ENCODE assay signal across 8 cellular contexts in genomic region chr3:57060089-57060829, GRCh38. TPM values are rescaled to one million over a fixed set of nuclear protein-coding genes. Genes with fewer than 3 reads are reported as not detected.
DNase-seq lines count a peak whose midpoint lies in the region; ATAC-seq and TF ChIP-seq lines count a peak whose summit lies in the region.

SPATA12 (plus strand) TSS chr3:57060664; CDS start chr3:57073695, 13,031 bp downstream.

- H3K9me2 ChIP-seq in MM.1S (replicated peaks; ENCODE audit: insufficient read depth, low read length), result no peaks in the 10 kb centered on the region

- H3K27me3 ChIP-seq in HAP-1 (ENCODE audit: low read depth) (no peaks in the 10 kb centered on the region), gastroesophageal sphincter (no peaks in the 10 kb centered on the region), MM.1S (replicated peaks; ENCODE audit: insufficient read depth, low read length) (no peaks in the 10 kb centered on the region)

- no peak within 1 kb of the TSS for H3K4me2 ChIP-seq in MM.1S (ENCODE audit: low read depth, low read length)

- H3K9ac ChIP-seq in MM.1S (ENCODE audit: low read length), result no peak within 1 kb of the TSS

- H3K27ac ChIP-seq in gastroesophageal sphincter (peak within 1 kb of the TSS in 3 of 4 donors; percentile 54 to 74 (median 71)), MM.1S (ENCODE audit: low read length) (no peak within 1 kb of the TSS)

- DNase-seq in 8988T, result peak; percentile 91
- DNase-seq in HAP-1 (ENCODE audit: low spot score in 2 of 2), result peak; percentile 44 to 76
- DNase-seq in SW 1271 (lab: John Stamatoyannopoulos, UW), result peak; percentile 53 to 86
- peak; percentile 67 for DNase-seq in occipital lobe (lab: John Stamatoyannopoulos, UW)
- DNase-seq in GM20000 (ENCODE audit: low spot score), result no peak
- no peak for DNase-seq in MM.1S

- TF ChIP-seq EP300 in gastroesophageal sphincter (IDR thresholded peaks at IDR 0.05), result no peak

- H3K4me3 ChIP-seq in HAP-1, result no peak within 1 kb of the TSS
- H3K4me3 ChIP-seq in gastroesophageal sphincter, result no peak within 1 kb of the TSS
- H3K4me3 ChIP-seq in MM.1S (ENCODE audit: low read length), result no peak within 1 kb of the TSS

- no peaks in the 10 kb centered on the region for H3K79me2 ChIP-seq in MM.1S (ENCODE audit: low read length)

- no peaks in the 10 kb centered on the region for H3F3A ChIP-seq in MM.1S (ENCODE audit: insufficient read depth, low read length)

- peak; percentile 93 for ATAC-seq in gastroesophageal sphincter
- no peak for ATAC-seq in GM21526 (IDR thresholded peaks at IDR 0.05; ENCODE audit: low FRiP score, unreplicated experiment)

- no peak within 1 kb of the TSS for H2AFZ ChIP-seq in MM.1S (ENCODE audit: low read length)

- in situ Hi-C loops in HAP-1 (cut with MboI; ENCODE audit: low sequenced_read_pairs), result no loop called here

- 49 to 56% methylated on average over 5 to 8 of the region's 11 CpGs for WGBS in gastroesophageal sphincter (ENCODE audit: low coverage in 1 of 2), 2 donors

- peaks cover 11% of the 10 kb centered on the region for H3K4me1 ChIP-seq in HAP-1
- peaks cover 0 to 53% (median 19%) of the 10 kb centered on the region in 3 donors for H3K4me1 ChIP-seq in gastroesophageal sphincter
- no peaks in the 10 kb centered on the region for H3K4me1 ChIP-seq in MM.1S (ENCODE audit: low read length)

- H3K9me3 ChIP-seq in HAP-1, result no peaks in the 10 kb centered on the region
- H3K9me3 ChIP-seq in gastroesophageal sphincter, result no peaks in the 10 kb centered on the region
- H3K9me3 ChIP-seq in MM.1S (replicated peaks; ENCODE audit: insufficient read depth, low read length), result no peaks in the 10 kb centered on the region

- TF ChIP-seq CTCF in gastroesophageal sphincter (IDR thresholded peaks at IDR 0.05) (no peak), GM20000 (IDR thresholded peaks at IDR 0.05; ENCODE audit: extremely low read depth, missing control alignments) (no peak), MM.1S (IDR thresholded peaks at IDR 0.05; ENCODE audit: low read length) (no peak)

- H4K20me1 ChIP-seq in MM.1S (ENCODE audit: insufficient read depth, low read length), result no peaks in the 10 kb centered on the region

- no peaks in the 10 kb centered on the region for H3K36me3 ChIP-seq in HAP-1 (replicated peaks)
- H3K36me3 ChIP-seq in gastroesophageal sphincter, result no peaks in the 10 kb centered on the region
- no peaks in the 10 kb centered on the region for H3K36me3 ChIP-seq in MM.1S (replicated peaks; ENCODE audit: insufficient read depth, low read length)

- TF ChIP-seq POLR2A in gastroesophageal sphincter (IDR thresholded peaks at IDR 0.05), result no peak

RNA-seq across cellular contexts. Expression of gene SPATA12, which starts in this region (rescaled TPM):
- total RNA-seq in gastroesophageal sphincter (not detected), occipital lobe (not detected)

Comparison
In these comparisons a context has a peak if more than half of its experiments do, and no peak if none do; other contexts are left out.
1. Peak in ATAC-seq and H3K27ac ChIP-seq in gastroesophageal sphincter; RNA of the gene not detected or under 1 TPM.
2. Peak in DNase-seq in occipital lobe; RNA of the gene not detected or under 1 TPM.
3. DNase-seq: peak in 8988T (single experiment), HAP-1 (2 of 2) and SW 1271 (2 of 2); none in GM20000 (single experiment) and MM.1S (single experiment).